Comparison of ENCODE assay signal across 9 cellular contexts in the genomic region with DNA sequence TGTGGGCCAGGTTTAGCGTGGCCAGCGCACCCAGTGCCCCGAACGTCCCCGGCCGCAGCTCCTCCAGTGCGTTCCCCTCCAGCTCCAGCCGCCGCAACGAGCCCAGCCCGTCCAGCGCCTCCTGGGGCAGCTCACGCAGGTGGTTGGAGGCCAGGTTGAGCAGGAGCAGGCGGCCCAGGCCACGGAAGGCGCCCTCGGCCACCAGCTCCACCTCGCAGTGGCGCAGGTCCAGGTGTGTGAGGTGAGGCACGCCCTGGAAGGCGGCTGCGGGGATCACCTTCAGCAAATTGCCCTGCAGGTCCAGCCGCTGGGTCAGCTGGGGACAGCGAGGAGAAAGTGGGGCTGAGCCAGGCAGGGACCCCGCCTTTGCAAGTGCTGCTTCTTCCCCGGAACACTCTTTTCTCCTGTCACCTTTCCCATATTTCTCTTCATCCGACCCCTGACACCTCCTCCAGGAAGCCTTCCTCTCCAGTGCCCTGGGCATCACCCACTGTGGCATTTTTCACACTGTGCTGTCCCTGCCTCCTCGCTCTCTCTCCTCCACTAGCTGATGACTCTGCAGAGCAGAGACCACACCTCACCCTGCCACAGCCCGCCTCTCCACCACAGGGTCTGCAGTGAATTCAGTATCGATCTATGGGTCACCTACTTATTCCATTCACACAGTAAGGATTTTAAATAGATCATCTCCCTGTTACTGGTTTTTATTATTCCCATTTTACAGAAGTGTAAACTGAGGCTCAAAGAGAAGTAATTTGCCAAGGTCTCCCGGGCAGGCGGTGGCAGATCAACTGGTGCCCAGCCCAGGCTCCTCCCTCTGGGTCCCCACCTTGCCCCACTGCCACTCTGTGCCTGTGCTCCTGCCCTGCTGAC. TPM values are rescaled to one million over a fixed set of nuclear protein-coding genes. Genes with fewer than 3 reads are reported as not detected.
DNase-seq lines count a peak whose midpoint lies in the region; ATAC-seq and TF ChIP-seq lines count a peak whose summit lies in the region.
"Had no signal": no experiment of that assay in that cellular context is flagged by ENCODE, and none has a peak within 500 bp of the region (broad histone marks: within the 10 kb centered on the region; RNA-seq: fewer than 3 reads in every experiment).

No MANE protein-coding gene starts in this region.

- H3K36me3 ChIP-seq in HUES64 (ENCODE audit: insufficient read depth, low read length), result no peaks in the 10 kb centered on the region
- H3K36me3 ChIP-seq in gastrocnemius medialis, result no peaks in the 10 kb centered on the region
- no peaks in the 10 kb centered on the region for H3K36me3 ChIP-seq in OCI-LY7 (ENCODE audit: insufficient read depth, low read length)
- H3K36me3 ChIP-seq: upper lobe of right lung had no signal

- peak overlapping the region; percentile 64 for H3K9ac ChIP-seq in HUES64 (ENCODE audit: low read depth, low read length)

- H3K4me1 Mint-ChIP-seq in CD14-positive monocyte, result peaks cover 3% of the 10 kb centered on the region
- peaks cover 4 to 7% of the 10 kb centered on the region in 2 donors for H3K4me1 Mint-ChIP-seq in effector memory CD8-positive, alpha-beta T cell (ENCODE audit: low read depth in 2 of 2)
- peaks cover 9% of the 10 kb centered on the region for H3K4me1 Mint-ChIP-seq in neural crest cell

- no peak for ATAC-seq in effector memory CD8-positive, alpha-beta T cell (replicated peaks)
- ATAC-seq in gastrocnemius medialis, result no peak

- H3K27ac Mint-ChIP-seq in CD14-positive monocyte, result peak overlapping the region in 3 of 7 donors; percentile 14 to 55 (median 44)
- peak overlapping the region in 1 of 2 donors; percentile 55 for H3K27ac Mint-ChIP-seq in effector memory CD8-positive, alpha-beta T cell
- H3K27ac Mint-ChIP-seq in neural crest cell (ENCODE audit: unreplicated experiment), result peak overlapping the region; percentile 14

- intact Hi-C loops in CD14-positive monocyte (cut with micrococcal nuclease) (loop anchor here in 1 of 2 donors (10.0 kb wide), 1 partner anchor 314 kb away; no protein-coding TSS in a partner anchor), gastrocnemius medialis (cut with DNase I; ENCODE audit: low total_unique reads) (no loop called here), OCI-LY7 (cut with micrococcal nuclease; ENCODE audit: unreplicated experiment) (no loop called here)

- 92% methylated on average over 32 of the region's 32 CpGs for WGBS in HUES64

- H3K36me3 Mint-ChIP-seq in CD14-positive monocyte (peaks cover 3 to 8% of the 10 kb centered on the region in 2 donors), neural crest cell (ENCODE audit: low read depth) (no peaks in the 10 kb centered on the region)
- peaks cover 15% of the 10 kb centered on the region for H3K36me3 Mint-ChIP-seq in effector memory CD8-positive, alpha-beta T cell (ENCODE audit: insufficient read depth)

- H2AFZ ChIP-seq in OCI-LY7 (ENCODE audit: low read length), result no peak overlapping the region

- TF ChIP-seq POLR2A in gastrocnemius medialis (IDR thresholded peaks at IDR 0.05), result no peak

- POLR2A ChIA-PET in OCI-LY7 (lab: Charles Lee), result no interaction called here

- peaks cover 0 to 10% (median 6%) of the 10 kb centered on the region in 3 donors for H3K27me3 Mint-ChIP-seq in CD14-positive monocyte (ENCODE audit: low read depth in 3 of 3)
- no peaks in the 10 kb centered on the region for H3K27me3 Mint-ChIP-seq in effector memory CD8-positive, alpha-beta T cell
- H3K27me3 Mint-ChIP-seq in neural crest cell (ENCODE audit: low read depth), result no peaks in the 10 kb centered on the region

- peaks cover 6% of the 10 kb centered on the region; the same call in 1 of the 2 replicates for H3K27me3 ChIP-seq in HUES64 (ENCODE audit: insufficient read depth, low read length)
- no peaks in the 10 kb centered on the region for H3K27me3 ChIP-seq in gastrocnemius medialis
- H3K27me3 ChIP-seq: upper lobe of right lung had no signal

- H3K27ac ChIP-seq in HUES64 (ENCODE audit: low read depth, low read length), result no peak overlapping the region
- H3K27ac ChIP-seq in gastrocnemius medialis, result no peak overlapping the region
- H3K27ac ChIP-seq in OCI-LY7 (ENCODE audit: low read depth, low read length, poor library complexity, severe bottlenecking), result no peak overlapping the region

- H3K4me2 ChIP-seq in OCI-LY7 (ENCODE audit: low read length), result no peak overlapping the region

- H3K9me3 Mint-ChIP-seq in CD14-positive monocyte, result peaks cover 0 to 3% (median 0%) of the 10 kb centered on the region in 7 donors
- no peaks in the 10 kb centered on the region for H3K9me3 Mint-ChIP-seq in effector memory CD8-positive, alpha-beta T cell
- H3K9me3 Mint-ChIP-seq in neural crest cell, result no peaks in the 10 kb centered on the region

- H3K9me3 ChIP-seq in HUES64 (ENCODE audit: insufficient read depth, low read depth, low read length), result no peaks in the 10 kb centered on the region
- H3K9me3 ChIP-seq in gastrocnemius medialis, result no peaks in the 10 kb centered on the region
- H3K9me3 ChIP-seq in OCI-LY7 (ENCODE audit: low read length), result no peaks in the 10 kb centered on the region
- H3K9me3 ChIP-seq: upper lobe of right lung had no signal

- no peak for TF ChIP-seq CTCF in CD14-positive monocyte (IDR thresholded peaks at IDR 0.05)
- TF ChIP-seq CTCF in neural crest cell (conservative IDR thresholded peaks at IDR 0.05), result no peak
- no peak for TF ChIP-seq CTCF in gastrocnemius medialis (IDR thresholded peaks at IDR 0.05 in 4 of 5, conservative IDR thresholded peaks at IDR 0.05 in 1 of 5)
- no peak for TF ChIP-seq CTCF in OCI-LY7 (conservative IDR thresholded peaks at IDR 0.05; ENCODE audit: low read length)

- no TSS peak for BruUV-seq in OCI-LY7 (replicated peaks; lab: Mats Ljungman, UMichigan)

- DNase-seq in CD14-positive monocyte (ENCODE audit: low spot score) (no peak), neural crest cell (ENCODE audit: low read depth, low spot score) (no peak), gastrocnemius medialis (no peak), AG08395 (ENCODE audit: low spot score) (no peak), OCI-LY7 (ENCODE audit: low spot score) (no peak)
- DNase-seq in effector memory CD8-positive, alpha-beta T cell, result no peak
- DNase-seq in activated CD4-positive, alpha-beta T cell treated with anti-CD3 and anti-CD28 coated beads, Interleukin-2, amount 50 U/mL, for 48 hours, result no peak
- DNase-seq: upper lobe of right lung had no signal

- no peaks in the 10 kb centered on the region for H4K20me1 ChIP-seq in OCI-LY7 (ENCODE audit: insufficient read depth, low read length)

- H3K79me2 ChIP-seq in OCI-LY7 (ENCODE audit: insufficient read depth, low read depth, low read length), result no peaks in the 10 kb centered on the region

- no peaks in the 10 kb centered on the region for H3K9me2 ChIP-seq in OCI-LY7 (ENCODE audit: insufficient read depth, low read length)

- H3K4me3 ChIP-seq in HUES64 (ENCODE audit: low read length) (peak overlapping the region; percentile 46; the same call in 1 of the 2 replicates), gastrocnemius medialis (no peak overlapping the region), OCI-LY7 (ENCODE audit: low read depth, low read length, poor library complexity, severe bottlenecking) (no peak overlapping the region)

- H3K4me3 Mint-ChIP-seq in CD14-positive monocyte (peak overlapping the region; percentile 50 to 58), neural crest cell (no peak overlapping the region)
- peak overlapping the region; percentile 67 to 78 for H3K4me3 Mint-ChIP-seq in effector memory CD8-positive, alpha-beta T cell

- H3K4me1 ChIP-seq in HUES64 (ENCODE audit: insufficient read depth, low read length) (peaks cover 3% of the 10 kb centered on the region; the same call in 1 of the 2 replicates), gastrocnemius medialis (peaks cover 0 to 6% of the 10 kb centered on the region in 2 donors), OCI-LY7 (ENCODE audit: insufficient read depth, low read length, poor library complexity, severe bottlenecking) (peaks cover 9% of the 10 kb centered on the region)

- in situ Hi-C loops in gastrocnemius medialis (cut with MboI; ENCODE audit: low sequenced_read_pairs in 4 of 4), result no loop called here

- CTCF ChIA-PET in OCI-LY7 (lab: Charles Lee; ENCODE audit: unreplicated experiment), result interaction anchor here (2.0 kb wide), 1 partner anchor 316 kb away, joined by 10 read pairs; no protein-coding TSS in a partner anchor

RNA-seq across cellular contexts. Expression of gene CHADL, which starts 1.9 kb away (rescaled TPM):
- under 1 TPM; 0.27 to 0.35 TPM for polyA plus RNA-seq in CD14-positive monocyte
- polyA plus RNA-seq in HUES64 (2013, experiment 1 of 2), result 0.20 TPM
- polyA plus RNA-seq in HUES64 (2013, experiment 2 of 2), result 0.63 TPM
- total RNA-seq in neural crest cell (0.61 and 1.8 TPM in 2 replicates), gastrocnemius medialis (1 to 10 TPM in 1 of 4 donors, under 1 TPM in 1, not detected in 2; 0.73 to 1.3 TPM), OCI-LY7 (2022) (0.42 TPM in 1 of 2 replicates, not detected in the other)
- total RNA-seq in OCI-LY7 (2014; rRNA removed; shearing (Covaris generic)), result 0.26 and 0.60 TPM in 2 replicates

RNA-seq across cellular contexts. Expression of gene L3MBTL2, which starts 33.7 kb away (rescaled TPM):
- 10 to 100 TPM; 13.6 to 14.0 TPM for polyA plus RNA-seq in CD14-positive monocyte
- 18.8 TPM for polyA plus RNA-seq in HUES64 (2013, experiment 1 of 2)
- 17.5 TPM for polyA plus RNA-seq in HUES64 (2013, experiment 2 of 2)
- total RNA-seq in neural crest cell (30.6 and 32.3 TPM in 2 replicates), gastrocnemius medialis (10 to 100 TPM in 3 of 4 donors, 1 to 10 TPM in 1; 4.8 to 14.4 (median 12.4) TPM), OCI-LY7 (2022) (25.6 and 33.4 TPM in 2 replicates)
- 23.3 and 28.1 TPM in 2 replicates for total RNA-seq in OCI-LY7 (2014; rRNA removed; shearing (Covaris generic))

RNA-seq across cellular contexts. Expression of gene RANGAP1, which starts 47.2 kb away (rescaled TPM):
- polyA plus RNA-seq in CD14-positive monocyte, result 1 to 10 TPM; 8.3 to 8.5 TPM
- polyA plus RNA-seq in HUES64 (2013, experiment 1 of 2), result 84.8 TPM
- 81.4 TPM for polyA plus RNA-seq in HUES64 (2013, experiment 2 of 2)
- 118 and 121 TPM in 2 replicates for total RNA-seq in neural crest cell
- total RNA-seq in gastrocnemius medialis, result 10 to 100 TPM; 31.4 to 75.2 (median 52.1) TPM
- total RNA-seq in OCI-LY7 (2014; rRNA removed; shearing (Covaris generic)), result 81.7 and 108 TPM in 2 replicates
- 119 and 128 TPM in 2 replicates for total RNA-seq in OCI-LY7 (2022)
